Comparison of ENCODE assay signal across 1 cellular context in the genomic region with DNA sequence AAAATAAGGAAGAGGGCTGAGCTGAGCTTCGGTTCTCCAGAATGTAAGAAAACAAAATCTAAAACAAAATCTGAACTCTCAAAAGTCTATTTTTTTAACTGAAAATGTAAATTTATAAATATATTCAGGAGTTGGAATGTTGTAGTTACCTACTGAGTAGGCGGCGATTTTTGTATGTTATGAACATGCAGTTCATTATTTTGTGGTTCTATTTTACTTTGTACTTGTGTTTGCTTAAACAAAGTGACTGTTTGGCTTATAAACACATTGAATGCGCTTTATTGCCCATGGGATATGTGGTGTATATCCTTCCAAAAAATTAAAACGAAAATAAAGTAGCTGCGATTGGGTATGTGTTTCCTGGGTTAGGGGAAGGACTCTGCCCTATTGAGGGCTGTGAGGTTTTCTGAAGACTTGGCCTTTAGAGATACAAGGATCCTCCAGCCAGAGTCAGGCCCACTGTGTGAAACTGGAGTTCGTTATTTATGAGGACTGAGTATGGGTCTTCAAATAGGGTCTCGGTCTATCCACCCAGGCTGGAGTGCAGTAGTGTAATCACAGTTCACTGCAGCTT.
A peak's percentile ranks its signal among the peaks of the same experiment; 100 is the strongest.
TF ChIP-seq lines count a peak whose summit lies in the region.

No MANE protein-coding gene starts in this region.

TF ChIP-seq in H1, 55 proteins besides CTCF, POLR2A, EP300 and RAD21 (continued from another document):
- TF ChIP-seq, protein P1, sequence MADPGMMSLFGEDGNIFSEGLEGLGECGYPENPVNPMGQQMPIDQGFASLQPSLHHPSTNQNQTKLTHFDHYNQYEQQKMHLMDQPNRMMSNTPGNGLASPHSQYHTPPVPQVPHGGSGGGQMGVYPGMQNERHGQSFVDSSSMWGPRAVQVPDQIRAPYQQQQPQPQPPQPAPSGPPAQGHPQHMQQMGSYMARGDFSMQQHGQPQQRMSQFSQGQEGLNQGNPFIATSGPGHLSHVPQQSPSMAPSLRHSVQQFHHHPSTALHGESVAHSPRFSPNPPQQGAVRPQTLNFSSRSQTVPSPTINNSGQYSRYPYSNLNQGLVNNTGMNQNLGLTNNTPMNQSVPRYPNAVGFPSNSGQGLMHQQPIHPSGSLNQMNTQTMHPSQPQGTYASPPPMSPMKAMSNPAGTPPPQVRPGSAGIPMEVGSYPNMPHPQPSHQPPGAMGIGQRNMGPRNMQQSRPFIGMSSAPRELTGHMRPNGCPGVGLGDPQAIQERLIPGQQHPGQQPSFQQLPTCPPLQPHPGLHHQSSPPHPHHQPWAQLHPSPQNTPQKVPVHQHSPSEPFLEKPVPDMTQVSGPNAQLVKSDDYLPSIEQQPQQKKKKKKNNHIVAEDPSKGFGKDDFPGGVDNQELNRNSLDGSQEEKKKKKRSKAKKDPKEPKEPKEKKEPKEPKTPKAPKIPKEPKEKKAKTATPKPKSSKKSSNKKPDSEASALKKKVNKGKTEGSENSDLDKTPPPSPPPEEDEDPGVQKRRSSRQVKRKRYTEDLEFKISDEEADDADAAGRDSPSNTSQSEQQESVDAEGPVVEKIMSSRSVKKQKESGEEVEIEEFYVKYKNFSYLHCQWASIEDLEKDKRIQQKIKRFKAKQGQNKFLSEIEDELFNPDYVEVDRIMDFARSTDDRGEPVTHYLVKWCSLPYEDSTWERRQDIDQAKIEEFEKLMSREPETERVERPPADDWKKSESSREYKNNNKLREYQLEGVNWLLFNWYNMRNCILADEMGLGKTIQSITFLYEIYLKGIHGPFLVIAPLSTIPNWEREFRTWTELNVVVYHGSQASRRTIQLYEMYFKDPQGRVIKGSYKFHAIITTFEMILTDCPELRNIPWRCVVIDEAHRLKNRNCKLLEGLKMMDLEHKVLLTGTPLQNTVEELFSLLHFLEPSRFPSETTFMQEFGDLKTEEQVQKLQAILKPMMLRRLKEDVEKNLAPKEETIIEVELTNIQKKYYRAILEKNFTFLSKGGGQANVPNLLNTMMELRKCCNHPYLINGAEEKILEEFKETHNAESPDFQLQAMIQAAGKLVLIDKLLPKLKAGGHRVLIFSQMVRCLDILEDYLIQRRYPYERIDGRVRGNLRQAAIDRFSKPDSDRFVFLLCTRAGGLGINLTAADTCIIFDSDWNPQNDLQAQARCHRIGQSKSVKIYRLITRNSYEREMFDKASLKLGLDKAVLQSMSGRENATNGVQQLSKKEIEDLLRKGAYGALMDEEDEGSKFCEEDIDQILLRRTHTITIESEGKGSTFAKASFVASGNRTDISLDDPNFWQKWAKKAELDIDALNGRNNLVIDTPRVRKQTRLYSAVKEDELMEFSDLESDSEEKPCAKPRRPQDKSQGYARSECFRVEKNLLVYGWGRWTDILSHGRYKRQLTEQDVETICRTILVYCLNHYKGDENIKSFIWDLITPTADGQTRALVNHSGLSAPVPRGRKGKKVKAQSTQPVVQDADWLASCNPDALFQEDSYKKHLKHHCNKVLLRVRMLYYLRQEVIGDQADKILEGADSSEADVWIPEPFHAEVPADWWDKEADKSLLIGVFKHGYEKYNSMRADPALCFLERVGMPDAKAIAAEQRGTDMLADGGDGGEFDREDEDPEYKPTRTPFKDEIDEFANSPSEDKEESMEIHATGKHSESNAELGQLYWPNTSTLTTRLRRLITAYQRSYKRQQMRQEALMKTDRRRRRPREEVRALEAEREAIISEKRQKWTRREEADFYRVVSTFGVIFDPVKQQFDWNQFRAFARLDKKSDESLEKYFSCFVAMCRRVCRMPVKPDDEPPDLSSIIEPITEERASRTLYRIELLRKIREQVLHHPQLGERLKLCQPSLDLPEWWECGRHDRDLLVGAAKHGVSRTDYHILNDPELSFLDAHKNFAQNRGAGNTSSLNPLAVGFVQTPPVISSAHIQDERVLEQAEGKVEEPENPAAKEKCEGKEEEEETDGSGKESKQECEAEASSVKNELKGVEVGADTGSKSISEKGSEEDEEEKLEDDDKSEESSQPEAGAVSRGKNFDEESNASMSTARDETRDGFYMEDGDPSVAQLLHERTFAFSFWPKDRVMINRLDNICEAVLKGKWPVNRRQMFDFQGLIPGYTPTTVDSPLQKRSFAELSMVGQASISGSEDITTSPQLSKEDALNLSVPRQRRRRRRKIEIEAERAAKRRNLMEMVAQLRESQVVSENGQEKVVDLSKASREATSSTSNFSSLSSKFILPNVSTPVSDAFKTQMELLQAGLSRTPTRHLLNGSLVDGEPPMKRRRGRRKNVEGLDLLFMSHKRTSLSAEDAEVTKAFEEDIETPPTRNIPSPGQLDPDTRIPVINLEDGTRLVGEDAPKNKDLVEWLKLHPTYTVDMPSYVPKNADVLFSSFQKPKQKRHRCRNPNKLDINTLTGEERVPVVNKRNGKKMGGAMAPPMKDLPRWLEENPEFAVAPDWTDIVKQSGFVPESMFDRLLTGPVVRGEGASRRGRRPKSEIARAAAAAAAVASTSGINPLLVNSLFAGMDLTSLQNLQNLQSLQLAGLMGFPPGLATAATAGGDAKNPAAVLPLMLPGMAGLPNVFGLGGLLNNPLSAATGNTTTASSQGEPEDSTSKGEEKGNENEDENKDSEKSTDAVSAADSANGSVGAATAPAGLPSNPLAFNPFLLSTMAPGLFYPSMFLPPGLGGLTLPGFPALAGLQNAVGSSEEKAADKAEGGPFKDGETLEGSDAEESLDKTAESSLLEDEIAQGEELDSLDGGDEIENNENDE (IDR thresholded peaks at IDR 0.05; ENCODE audit: insufficient replicate concordance, low read length): no peak
- TF ChIP-seq EZH2 (IDR thresholded peaks at IDR 0.05; ENCODE audit: low read depth, low read length, severe bottlenecking): no peak
- TF ChIP-seq, protein P2, sequence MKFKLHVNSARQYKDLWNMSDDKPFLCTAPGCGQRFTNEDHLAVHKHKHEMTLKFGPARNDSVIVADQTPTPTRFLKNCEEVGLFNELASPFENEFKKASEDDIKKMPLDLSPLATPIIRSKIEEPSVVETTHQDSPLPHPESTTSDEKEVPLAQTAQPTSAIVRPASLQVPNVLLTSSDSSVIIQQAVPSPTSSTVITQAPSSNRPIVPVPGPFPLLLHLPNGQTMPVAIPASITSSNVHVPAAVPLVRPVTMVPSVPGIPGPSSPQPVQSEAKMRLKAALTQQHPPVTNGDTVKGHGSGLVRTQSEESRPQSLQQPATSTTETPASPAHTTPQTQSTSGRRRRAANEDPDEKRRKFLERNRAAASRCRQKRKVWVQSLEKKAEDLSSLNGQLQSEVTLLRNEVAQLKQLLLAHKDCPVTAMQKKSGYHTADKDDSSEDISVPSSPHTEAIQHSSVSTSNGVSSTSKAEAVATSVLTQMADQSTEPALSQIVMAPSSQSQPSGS (IDR thresholded peaks at IDR 0.05; ENCODE audit: low read length): no peak
- no peak for TF ChIP-seq CBX5 (IDR thresholded peaks at IDR 0.05; ENCODE audit: low read depth, low read length)
- no peak for TF ChIP-seq KDM4A (IDR thresholded peaks at IDR 0.05; ENCODE audit: low read depth, low read length, severe bottlenecking)
- no peak for TF ChIP-seq SP2 (IDR thresholded peaks at IDR 0.05; ENCODE audit: low read length)
- TF ChIP-seq, protein P3, sequence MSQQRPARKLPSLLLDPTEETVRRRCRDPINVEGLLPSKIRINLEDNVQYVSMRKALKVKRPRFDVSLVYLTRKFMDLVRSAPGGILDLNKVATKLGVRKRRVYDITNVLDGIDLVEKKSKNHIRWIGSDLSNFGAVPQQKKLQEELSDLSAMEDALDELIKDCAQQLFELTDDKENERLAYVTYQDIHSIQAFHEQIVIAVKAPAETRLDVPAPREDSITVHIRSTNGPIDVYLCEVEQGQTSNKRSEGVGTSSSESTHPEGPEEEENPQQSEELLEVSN (IDR thresholded peaks at IDR 0.05): no peak
- TF ChIP-seq RBBP5 (IDR thresholded peaks at IDR 0.05; ENCODE audit: borderline replicate concordance, low read depth, low read length): no peak
- peak; percentile 62; the same call in 1 of the 2 replicates for TF ChIP-seq FOSL1 (IDR thresholded peaks at IDR 0.05; ENCODE audit: insufficient read depth, low read depth, low read length)
- TF ChIP-seq, protein P4, sequence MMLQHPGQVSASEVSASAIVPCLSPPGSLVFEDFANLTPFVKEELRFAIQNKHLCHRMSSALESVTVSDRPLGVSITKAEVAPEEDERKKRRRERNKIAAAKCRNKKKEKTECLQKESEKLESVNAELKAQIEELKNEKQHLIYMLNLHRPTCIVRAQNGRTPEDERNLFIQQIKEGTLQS (IDR thresholded peaks at IDR 0.05; ENCODE audit: insufficient read depth, low read depth, low read length): no peak
- TF ChIP-seq SIRT6 (IDR thresholded peaks at IDR 0.05; ENCODE audit: low read length): peak; percentile 98
- no peak for TF ChIP-seq BACH1 (IDR thresholded peaks at IDR 0.05; ENCODE audit: low read length)
- TF ChIP-seq RNF2 (IDR thresholded peaks at IDR 0.05; ENCODE audit: borderline replicate concordance, low read depth, low read length, missing control alignments, poor library complexity, severe bottlenecking): no peak
- TF ChIP-seq ZNF274 (IDR thresholded peaks at IDR 0.05; ENCODE audit: borderline replicate concordance, extremely low read depth, low read length): no peak
